ENCODE assay signal across 8 cellular contexts in genomic region chr1:183633676-183634343, GRCh38.
DNase-seq lines count a peak whose midpoint lies in the region; ATAC-seq and TF ChIP-seq lines count a peak whose summit lies in the region.

No MANE protein-coding gene starts in this region.

- H3K9me2 ChIP-seq in DOHH2 (replicated peaks; ENCODE audit: control insufficient read depth, low read length) (no peaks in the 10 kb centered on the region), OCI-LY1 (ENCODE audit: low read depth, low read length) (no peaks in the 10 kb centered on the region)

- peak; percentile 32 for TF ChIP-seq POLR2A in GM19099 (IDR thresholded peaks at IDR 0.05; ENCODE audit: extremely low read depth, insufficient read length, low read depth)

- H3K27me3 ChIP-seq in DOHH2 (ENCODE audit: control insufficient read depth, low read length) (peaks cover 18% of the 10 kb centered on the region), OCI-LY1 (ENCODE audit: insufficient read depth, low read length) (no peaks in the 10 kb centered on the region), layer of hippocampus (ENCODE audit: control insufficient read depth, insufficient read depth, low read length) (no peaks in the 10 kb centered on the region), stomach smooth muscle (ENCODE audit: control insufficient read depth in 1 of 2, insufficient read depth in 2 of 2, low read length in 2 of 2) (no peaks in the 10 kb centered on the region)

- peaks cover 16% of the 10 kb centered on the region for H4K20me1 ChIP-seq in DOHH2 (ENCODE audit: control insufficient read depth, insufficient read depth, low read depth, low read length)
- no peaks in the 10 kb centered on the region for H4K20me1 ChIP-seq in OCI-LY1 (ENCODE audit: insufficient read depth, low read length)

- H3K4me2 ChIP-seq in DOHH2 (ENCODE audit: low read length) (peak overlapping the region; percentile 68), OCI-LY1 (ENCODE audit: low read length) (peak overlapping the region; percentile 76)

- H3K36me3 ChIP-seq in DOHH2 (ENCODE audit: control insufficient read depth, low read length) (peaks cover 49% of the 10 kb centered on the region), OCI-LY1 (ENCODE audit: insufficient read depth, low read length) (peaks cover 41% of the 10 kb centered on the region), stomach smooth muscle (ENCODE audit: control insufficient read depth in 2 of 2, insufficient read depth in 2 of 2, low read length in 2 of 2) (peaks cover 3 to 11% of the 10 kb centered on the region in 2 donors)

- H3K9ac ChIP-seq in OCI-LY1 (ENCODE audit: low read length) (peak overlapping the region; percentile 81), stomach smooth muscle (ENCODE audit: low read length in 2 of 2) (peak overlapping the region; percentile 82 to 97)

- peak; percentile 38 for ATAC-seq in HG03457 (IDR thresholded peaks at IDR 0.05; ENCODE audit: unreplicated experiment)

- H3K4me3 ChIP-seq in DOHH2 (ENCODE audit: low read length) (peak overlapping the region; percentile 92), OCI-LY1 (ENCODE audit: low read depth, low read length, poor library complexity, severe bottlenecking) (peak overlapping the region; percentile 89), stomach smooth muscle (ENCODE audit: low read length in 2 of 2) (peak overlapping the region; percentile 87 to 89)

- H3K9me3 ChIP-seq in DOHH2 (ENCODE audit: control insufficient read depth, insufficient read depth, low read length), result no peaks in the 10 kb centered on the region
- H3K9me3 ChIP-seq in OCI-LY1 (ENCODE audit: low read length), result no peaks in the 10 kb centered on the region
- no peaks in the 10 kb centered on the region for H3K9me3 ChIP-seq in stomach smooth muscle (ENCODE audit: control insufficient read depth in 2 of 2, low read length in 2 of 2)

- TF ChIP-seq CTCF in DOHH2 (IDR thresholded peaks at IDR 0.05; ENCODE audit: low read depth, low read length, poor library complexity, severe bottlenecking), result peak; percentile 88
- peak; percentile 72 for TF ChIP-seq CTCF in OCI-LY1 (IDR thresholded peaks at IDR 0.05; ENCODE audit: low read length)

- H3K27ac ChIP-seq in DOHH2 (ENCODE audit: low read depth, low read length) (peak overlapping the region; percentile 74), OCI-LY1 (ENCODE audit: low read depth, low read length, poor library complexity, severe bottlenecking) (peak overlapping the region; percentile 82), layer of hippocampus (ENCODE audit: low read depth, low read length) (peak overlapping the region; percentile 48), stomach smooth muscle (ENCODE audit: low read length) (peak overlapping the region; percentile 77)

- H3K79me2 ChIP-seq in DOHH2 (ENCODE audit: control insufficient read depth, low read length) (peaks cover 61% of the 10 kb centered on the region), OCI-LY1 (ENCODE audit: insufficient read depth, low read length) (peaks cover 31% of the 10 kb centered on the region)

- H3F3A ChIP-seq in DOHH2 (ENCODE audit: control insufficient read depth, insufficient read depth) (peaks cover 16% of the 10 kb centered on the region), OCI-LY1 (ENCODE audit: insufficient read depth, low read length) (peaks cover 3% of the 10 kb centered on the region; the same call in 1 of the 2 replicates)

- no peak overlapping the region for H2AFZ ChIP-seq in OCI-LY1 (ENCODE audit: low read length)

- DNase-seq in brain pericyte (ENCODE audit: low read depth, low spot score) (peak; percentile 55), ecto neural progenitor cell (ENCODE audit: low spot score) (no peak)

- H3K4me1 ChIP-seq in DOHH2 (ENCODE audit: control insufficient read depth, low read length) (peaks cover 35% of the 10 kb centered on the region), OCI-LY1 (ENCODE audit: insufficient read depth, low read length, severe bottlenecking) (peaks cover 33% of the 10 kb centered on the region), stomach smooth muscle (ENCODE audit: control insufficient read depth, insufficient read depth, low read length) (peaks cover 6% of the 10 kb centered on the region)
